In the genomic region with DNA sequence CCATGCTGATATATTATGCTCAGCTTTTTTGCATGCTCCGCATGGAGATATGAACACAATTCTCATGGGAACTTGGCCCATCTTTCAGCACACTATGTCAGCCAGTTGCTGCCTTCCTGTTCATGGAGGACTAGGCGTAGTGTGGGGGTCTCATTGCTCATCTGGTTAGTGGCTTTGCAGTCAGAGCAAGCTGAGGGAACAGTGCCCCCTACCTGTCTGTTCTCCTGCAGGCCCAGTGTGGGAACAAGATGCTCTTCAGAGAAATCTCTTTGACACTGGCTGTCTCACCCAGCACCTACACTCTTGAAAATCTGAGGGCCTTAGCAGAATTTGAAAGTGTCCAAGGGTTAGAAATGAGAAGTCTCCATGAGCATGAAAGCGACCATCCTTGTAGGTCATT, we compare ENCODE assay signal across 7 cellular contexts. TPM values are rescaled to one million over a fixed set of nuclear protein-coding genes. Genes with fewer than 3 reads are reported as not detected.
DNase-seq lines count a peak whose midpoint lies in the region; ATAC-seq lines count a peak whose summit lies in the region.

No MANE protein-coding gene starts in this region.

- no peaks in the 10 kb centered on the region for H3K9me3 Mint-ChIP-seq in effector memory CD8-positive, alpha-beta T cell

- no peaks in the 10 kb centered on the region for H3K36me3 Mint-ChIP-seq in effector memory CD8-positive, alpha-beta T cell (ENCODE audit: insufficient read depth)

- DNase-seq in ELR (ENCODE audit: low read depth) (peak; percentile 43), H4 (ENCODE audit: low spot score) (peak; percentile 25), SJSA1 (ENCODE audit: low read depth in 1 of 2, low spot score in 2 of 2) (peak; percentile 15 to 54), pons (ENCODE audit: low spot score) (peak; percentile 26), NCI-H1048 (lab: John Stamatoyannopoulos, UW) (no peak), amniotic stem cell (lab: John Stamatoyannopoulos, UW) (no peak)
- DNase-seq in effector memory CD8-positive, alpha-beta T cell = peak in 2 of 3 experiments; percentile 15 to 18

- no peaks in the 10 kb centered on the region for H3K4me1 Mint-ChIP-seq in effector memory CD8-positive, alpha-beta T cell (ENCODE audit: low read depth in 2 of 2)

- H3K27ac Mint-ChIP-seq in effector memory CD8-positive, alpha-beta T cell = no peak overlapping the region

- no peaks in the 10 kb centered on the region for H3K9me3 ChIP-seq in SJSA1 (replicated peaks)

- H3K4me3 Mint-ChIP-seq in effector memory CD8-positive, alpha-beta T cell = no peak overlapping the region

- H3K27ac ChIP-seq in SJSA1 = no peak overlapping the region

- peaks cover 0 to 13% of the 10 kb centered on the region in 2 donors for H3K27me3 Mint-ChIP-seq in effector memory CD8-positive, alpha-beta T cell

- H3K4me3 ChIP-seq in SJSA1 = no peak overlapping the region

- no peaks in the 10 kb centered on the region for H3K27me3 ChIP-seq in SJSA1 (replicated peaks)

- peak; percentile 41 for ATAC-seq in effector memory CD8-positive, alpha-beta T cell (replicated peaks)

- H3K4me1 ChIP-seq in SJSA1 (replicated peaks) = peaks cover 23% of the 10 kb centered on the region

- H3K36me3 ChIP-seq in SJSA1 = 0 out of 2 replicates have a peak, but pooled peaks cover 4% of the 10 kb centered on the region

RNA-seq across cellular contexts. Expression of gene SPTBN1, which starts 47.1 kb away (rescaled TPM):
- total RNA-seq in H4 (2014; rRNA removed; shearing (Covaris generic)) = 34.4 and 34.9 TPM in 2 replicates
- 102 and 180 TPM in 2 replicates for total RNA-seq in SJSA1 (2014; rRNA removed; shearing (Covaris generic))

Comparison
In these comparisons a context has a peak if more than half of its experiments do, and no peak if none do; other contexts are left out.
1. DNase-seq: peak in ELR (single experiment), H4 (single experiment), SJSA1 (2 of 2), effector memory CD8-positive, alpha-beta T cell (2 of 3) and pons (single experiment); none in NCI-H1048 (single experiment) and amniotic stem cell (single experiment).